ENCODE assay signal across 2 cellular contexts in the genomic region with DNA sequence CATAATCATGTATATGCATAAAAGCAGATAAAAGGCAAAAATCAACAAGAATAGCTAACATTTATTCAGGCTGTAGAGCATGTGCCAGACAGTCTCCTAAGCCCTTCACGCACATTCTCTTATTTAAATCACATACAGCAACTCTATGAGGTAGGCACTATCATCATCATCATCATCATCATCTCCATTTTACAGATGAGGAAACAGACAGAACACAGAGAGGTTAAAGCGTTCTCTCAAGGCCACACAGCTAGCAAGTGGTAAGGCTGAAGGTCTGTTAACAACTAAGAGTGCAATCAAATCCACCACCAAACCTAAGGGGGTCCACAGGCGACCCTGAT.
TF ChIP-seq lines count a peak whose summit lies in the region.

No MANE protein-coding gene starts in this region.

TF ChIP-seq in HCT116, 20 proteins besides CTCF, POLR2A, EP300 and RAD21:
- TF ChIP-seq ELF1 (IDR thresholded peaks at IDR 0.05; ENCODE audit: borderline replicate concordance, low read depth): no peak
- TF ChIP-seq, protein P1, sequence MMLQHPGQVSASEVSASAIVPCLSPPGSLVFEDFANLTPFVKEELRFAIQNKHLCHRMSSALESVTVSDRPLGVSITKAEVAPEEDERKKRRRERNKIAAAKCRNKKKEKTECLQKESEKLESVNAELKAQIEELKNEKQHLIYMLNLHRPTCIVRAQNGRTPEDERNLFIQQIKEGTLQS (IDR thresholded peaks at IDR 0.05): no peak
- no peak for TF ChIP-seq TCF7L2 (IDR thresholded peaks at IDR 0.05; ENCODE audit: borderline replicate concordance, extremely low read depth, insufficient read depth, insufficient read length)
- no peak for TF ChIP-seq EZH2 (IDR thresholded peaks at IDR 0.05)
- no peak for TF ChIP-seq CEBPB (IDR thresholded peaks at IDR 0.05; ENCODE audit: low read depth)
- TF ChIP-seq SP1 (IDR thresholded peaks at IDR 0.05; ENCODE audit: low read depth): no peak
- TF ChIP-seq YY1 (IDR thresholded peaks at IDR 0.05; ENCODE audit: extremely low read depth, insufficient replicate concordance, low read depth, low read length): no peak
- TF ChIP-seq, protein P2, sequence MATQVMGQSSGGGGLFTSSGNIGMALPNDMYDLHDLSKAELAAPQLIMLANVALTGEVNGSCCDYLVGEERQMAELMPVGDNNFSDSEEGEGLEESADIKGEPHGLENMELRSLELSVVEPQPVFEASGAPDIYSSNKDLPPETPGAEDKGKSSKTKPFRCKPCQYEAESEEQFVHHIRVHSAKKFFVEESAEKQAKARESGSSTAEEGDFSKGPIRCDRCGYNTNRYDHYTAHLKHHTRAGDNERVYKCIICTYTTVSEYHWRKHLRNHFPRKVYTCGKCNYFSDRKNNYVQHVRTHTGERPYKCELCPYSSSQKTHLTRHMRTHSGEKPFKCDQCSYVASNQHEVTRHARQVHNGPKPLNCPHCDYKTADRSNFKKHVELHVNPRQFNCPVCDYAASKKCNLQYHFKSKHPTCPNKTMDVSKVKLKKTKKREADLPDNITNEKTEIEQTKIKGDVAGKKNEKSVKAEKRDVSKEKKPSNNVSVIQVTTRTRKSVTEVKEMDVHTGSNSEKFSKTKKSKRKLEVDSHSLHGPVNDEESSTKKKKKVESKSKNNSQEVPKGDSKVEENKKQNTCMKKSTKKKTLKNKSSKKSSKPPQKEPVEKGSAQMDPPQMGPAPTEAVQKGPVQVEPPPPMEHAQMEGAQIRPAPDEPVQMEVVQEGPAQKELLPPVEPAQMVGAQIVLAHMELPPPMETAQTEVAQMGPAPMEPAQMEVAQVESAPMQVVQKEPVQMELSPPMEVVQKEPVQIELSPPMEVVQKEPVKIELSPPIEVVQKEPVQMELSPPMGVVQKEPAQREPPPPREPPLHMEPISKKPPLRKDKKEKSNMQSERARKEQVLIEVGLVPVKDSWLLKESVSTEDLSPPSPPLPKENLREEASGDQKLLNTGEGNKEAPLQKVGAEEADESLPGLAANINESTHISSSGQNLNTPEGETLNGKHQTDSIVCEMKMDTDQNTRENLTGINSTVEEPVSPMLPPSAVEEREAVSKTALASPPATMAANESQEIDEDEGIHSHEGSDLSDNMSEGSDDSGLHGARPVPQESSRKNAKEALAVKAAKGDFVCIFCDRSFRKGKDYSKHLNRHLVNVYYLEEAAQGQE (IDR thresholded peaks at IDR 0.05; ENCODE audit: low read depth): no peak
- TF ChIP-seq SRF (IDR thresholded peaks at IDR 0.05; ENCODE audit: low read depth): no peak
- TF ChIP-seq, protein P3, sequence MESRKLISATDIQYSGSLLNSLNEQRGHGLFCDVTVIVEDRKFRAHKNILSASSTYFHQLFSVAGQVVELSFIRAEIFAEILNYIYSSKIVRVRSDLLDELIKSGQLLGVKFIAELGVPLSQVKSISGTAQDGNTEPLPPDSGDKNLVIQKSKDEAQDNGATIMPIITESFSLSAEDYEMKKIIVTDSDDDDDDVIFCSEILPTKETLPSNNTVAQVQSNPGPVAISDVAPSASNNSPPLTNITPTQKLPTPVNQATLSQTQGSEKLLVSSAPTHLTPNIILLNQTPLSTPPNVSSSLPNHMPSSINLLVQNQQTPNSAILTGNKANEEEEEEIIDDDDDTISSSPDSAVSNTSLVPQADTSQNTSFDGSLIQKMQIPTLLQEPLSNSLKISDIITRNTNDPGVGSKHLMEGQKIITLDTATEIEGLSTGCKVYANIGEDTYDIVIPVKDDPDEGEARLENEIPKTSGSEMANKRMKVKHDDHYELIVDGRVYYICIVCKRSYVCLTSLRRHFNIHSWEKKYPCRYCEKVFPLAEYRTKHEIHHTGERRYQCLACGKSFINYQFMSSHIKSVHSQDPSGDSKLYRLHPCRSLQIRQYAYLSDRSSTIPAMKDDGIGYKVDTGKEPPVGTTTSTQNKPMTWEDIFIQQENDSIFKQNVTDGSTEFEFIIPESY (IDR thresholded peaks at IDR 0.05; ENCODE audit: extremely low read depth, insufficient replicate concordance, low read length): no peak
- TF ChIP-seq, protein P4, sequence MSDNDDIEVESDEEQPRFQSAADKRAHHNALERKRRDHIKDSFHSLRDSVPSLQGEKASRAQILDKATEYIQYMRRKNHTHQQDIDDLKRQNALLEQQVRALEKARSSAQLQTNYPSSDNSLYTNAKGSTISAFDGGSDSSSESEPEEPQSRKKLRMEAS (IDR thresholded peaks at IDR 0.05): no peak
- no peak for TF ChIP-seq FOSL1 (IDR thresholded peaks at IDR 0.05; ENCODE audit: low read depth)
- no peak for TF ChIP-seq EZH2phosphoT487 (IDR thresholded peaks at IDR 0.05; ENCODE audit: borderline replicate concordance)
TF ChIP-seq in HCT116: peak in this region for 0.

TF ChIP-seq in GM12878, 131 proteins besides CTCF, POLR2A, EP300 and RAD21:
- peak; percentile 76 for TF ChIP-seq SMARCA5 (IDR thresholded peaks at IDR 0.05)
- TF ChIP-seq ETV6 (conservative IDR thresholded peaks at IDR 0.05 in 1 of 2, IDR thresholded peaks at IDR 0.05 in 1 of 2; ENCODE audit: borderline replicate concordance in 1 of 2, low read depth in 1 of 2): no peak
